8 cellular contexts compared by ENCODE assay signal in genomic region chr1:235888119-235888643, GRCh38. TPM values are rescaled to one million over a fixed set of nuclear protein-coding genes. Genes with fewer than 3 reads are reported as not detected.
A peak's percentile ranks its signal among the peaks of the same experiment; 100 is the strongest.
DNase-seq lines count a peak whose midpoint lies in the region; ATAC-seq lines count a peak whose summit lies in the region.

No MANE protein-coding gene starts in this region.

- no peaks in the 10 kb centered on the region for H3K27me3 Mint-ChIP-seq in activated T-cell treated with anti-CD3 and anti-CD28 coated beads, Interleukin-2, amount 50 U/mL, for 72 hours (ENCODE audit: low read depth)

- peaks cover 0 to 4% of the 10 kb centered on the region in 2 donors for H3K9me3 Mint-ChIP-seq in activated T-cell treated with anti-CD3 and anti-CD28 coated beads, Interleukin-2, amount 50 U/mL, for 72 hours

- peaks cover 1 to 5% of the 10 kb centered on the region in 2 donors for H3K36me3 Mint-ChIP-seq in activated T-cell treated with anti-CD3 and anti-CD28 coated beads, Interleukin-2, amount 50 U/mL, for 72 hours (ENCODE audit: insufficient read depth in 2 of 2)

- DNase-seq in activated T-cell treated with anti-CD3 and anti-CD28 coated beads, Interleukin-2, amount 50 U/mL, for 72 hours: peak; percentile 65 to 74
- peak; percentile 42 for DNase-seq in stimulated activated CD8-positive, alpha-beta memory T cell treated with anti-CD3 and anti-CD28 coated beads, Interleukin-4, amount 100 ng/mL, for 24 hours (ENCODE audit: low read depth)
- no peak for DNase-seq in NCI-H1930 (lab: John Stamatoyannopoulos, UW)
- no peak for DNase-seq in NCI-H1105 (lab: John Stamatoyannopoulos, UW)
- no peak for DNase-seq in NCI-H2171 treated with DMSO at 0.1 percent for 48 hours (lab: John Stamatoyannopoulos, UW)
- DNase-seq in DMS 273 (lab: John Stamatoyannopoulos, UW; ENCODE audit: unreplicated experiment): no peak

- H3K27ac Mint-ChIP-seq in activated T-cell treated with anti-CD3 and anti-CD28 coated beads, Interleukin-2, amount 50 U/mL, for 72 hours: peak overlapping the region; percentile 95

- ATAC-seq in GM19452 (IDR thresholded peaks at IDR 0.05; ENCODE audit: unreplicated experiment): peak; percentile 77
- ATAC-seq in HG03196 (IDR thresholded peaks at IDR 0.05; ENCODE audit: unreplicated experiment): peak; percentile 69
- peak; percentile 86 to 89 for ATAC-seq in activated T-cell treated with anti-CD3 and anti-CD28 coated beads, Interleukin-2, amount 50 U/mL, for 72 hours (replicated peaks in 1 of 2)

- peaks cover 70% of the 10 kb centered on the region for H3K4me1 Mint-ChIP-seq in activated T-cell treated with anti-CD3 and anti-CD28 coated beads, Interleukin-2, amount 50 U/mL, for 72 hours (ENCODE audit: low read depth)

- H3K4me3 Mint-ChIP-seq in activated T-cell treated with anti-CD3 and anti-CD28 coated beads, Interleukin-2, amount 50 U/mL, for 72 hours: peak overlapping the region; percentile 29 to 60

RNA-seq across cellular contexts. Expression of gene LYST, which starts 21.5 kb away (rescaled TPM):
- total RNA-seq in activated T-cell treated with anti-CD3 and anti-CD28 coated beads, Interleukin-2, amount 50 U/mL, for 72 hours: 10 to 100 TPM; 43.9 to 50.7 TPM

Comparison
In these comparisons a context has a peak if more than half of its experiments do, and no peak if none do; other contexts are left out.
1. DNase-seq: peak in activated T-cell treated with anti-CD3 and anti-CD28 coated beads, Interleukin-2, amount 50 U/mL, for 72 hours (2 of 2) and stimulated activated CD8-positive, alpha-beta memory T cell treated with anti-CD3 and anti-CD28 coated beads, Interleukin-4, amount 100 ng/mL, for 24 hours (single experiment); none in NCI-H1930 (0 of 2), NCI-H1105 (single experiment), NCI-H2171 treated with DMSO at 0.1 percent for 48 hours (single experiment) and DMS 273 (single experiment).
2. Peak in every context shown above with its lines, with median percentiles within 50 percentile points of each other: ATAC-seq.